8 cellular contexts compared by ENCODE assay signal in genomic region chr7:92641921-92642511, GRCh38. TPM values are rescaled to one million over a fixed set of nuclear protein-coding genes. Genes with fewer than 3 reads are reported as not detected.
A peak's percentile ranks its signal among the peaks of the same experiment; 100 is the strongest.
DNase-seq lines count a peak whose midpoint lies in the region; ATAC-seq and TF ChIP-seq lines count a peak whose summit lies in the region.

No MANE protein-coding gene starts in this region.

- no peak for TF ChIP-seq POLR2A in vagina (IDR thresholded peaks at IDR 0.05)

- intact Hi-C loops in A673 (cut with micrococcal nuclease; ENCODE audit: unreplicated experiment) = no loop called here
- intact Hi-C loops in vagina (cut with DNase I) = no loop called here

- no peak overlapping the region for H3K14ac ChIP-seq in mesenchymal stem cell (ENCODE audit: low read length in 2 of 2)

- H3K9me3 ChIP-seq in mesenchymal stem cell (ENCODE audit: control insufficient read depth, low read length) = no peaks in the 10 kb centered on the region
- no peaks in the 10 kb centered on the region for H3K9me3 ChIP-seq in A673 (ENCODE audit: low read depth, low read length, poor library complexity, severe bottlenecking)
- H3K9me3 ChIP-seq in vagina = no peaks in the 10 kb centered on the region

- H3K23ac ChIP-seq in mesenchymal stem cell (ENCODE audit: low read length in 2 of 2) = no peak overlapping the region

- peak; percentile 74 for ATAC-seq in GM21529 (IDR thresholded peaks at IDR 0.05; ENCODE audit: unreplicated experiment)

- no peak for TF ChIP-seq CTCF in KMS-11 (conservative IDR thresholded peaks at IDR 0.05; ENCODE audit: low read depth, low read length)
- TF ChIP-seq CTCF in A673 (conservative IDR thresholded peaks at IDR 0.05; ENCODE audit: low read depth, low read length) = no peak
- no peak for TF ChIP-seq CTCF in vagina (IDR thresholded peaks at IDR 0.05)

- H4K91ac ChIP-seq in mesenchymal stem cell (ENCODE audit: low read length) = no peak overlapping the region

- H3K18ac ChIP-seq in mesenchymal stem cell (ENCODE audit: low read depth in 1 of 2, low read length in 2 of 2) = peak overlapping the region; percentile 4 to 55

- H3K79me2 ChIP-seq in KMS-11 (ENCODE audit: insufficient read depth, low read depth) = peaks cover 81% of the 10 kb centered on the region

- no peak overlapping the region for H2BK120ac ChIP-seq in mesenchymal stem cell (ENCODE audit: low read depth, low read length)

- DNase-seq in Caki2 (ENCODE audit: low read depth) = peak; percentile 81
- peak; percentile 54 for DNase-seq in activated T-cell treated with anti-CD3 and anti-CD28 coated beads for 24 hours (ENCODE audit: low read depth)
- DNase-seq in mesenchymal stem cell = peak; percentile 75
- DNase-seq in A673 (ENCODE audit: low spot score) = no peak
- DNase-seq in NCI-H2196 (lab: John Stamatoyannopoulos, UW; ENCODE audit: unreplicated experiment) = no peak
- no peak for DNase-seq in vagina (ENCODE audit: extremely low spot score in 2 of 2)

- H3K4ac ChIP-seq in mesenchymal stem cell (ENCODE audit: low read depth in 1 of 2, low read length in 2 of 2) = no peak overlapping the region

- peak overlapping the region; percentile 58 for H2AK5ac ChIP-seq in mesenchymal stem cell (ENCODE audit: low read length, severe bottlenecking)

- H3K9ac ChIP-seq in KMS-11 (no peak overlapping the region), mesenchymal stem cell (ENCODE audit: low read length) (no peak overlapping the region)

- no peak overlapping the region for H2BK5ac ChIP-seq in mesenchymal stem cell (ENCODE audit: low read depth, low read length, poor library complexity, severe bottlenecking)

- no TSS peak for BruUV-seq in A673 (replicated peaks; lab: Mats Ljungman, UMichigan)

- H3K4me1 ChIP-seq in KMS-11 (ENCODE audit: low read depth, poor library complexity, severe bottlenecking) (peaks cover 41% of the 10 kb centered on the region), mesenchymal stem cell (ENCODE audit: control insufficient read depth, insufficient read depth, low read depth, low read length) (peaks cover 15% of the 10 kb centered on the region), A673 (ENCODE audit: insufficient read depth, low read length, poor library complexity, severe bottlenecking) (peaks cover 3% of the 10 kb centered on the region), vagina (peaks cover 41% of the 10 kb centered on the region)

- no peak overlapping the region for H2AFZ ChIP-seq in KMS-11 (ENCODE audit: low read depth)
- no peak overlapping the region for H2AFZ ChIP-seq in mesenchymal stem cell (ENCODE audit: low read depth, low read length)

- CTCF ChIA-PET in A673 (lab: Charles Lee) = no interaction called here

- peak overlapping the region; percentile 32 for H4K8ac ChIP-seq in mesenchymal stem cell (ENCODE audit: low read length)

- H3K4me3 ChIP-seq in KMS-11 (IDR thresholded peaks at IDR 0.05; ENCODE audit: insufficient read depth, low read depth, low read length) (no peak overlapping the region), mesenchymal stem cell (ENCODE audit: insufficient read depth in 1 of 2, low read depth in 1 of 2, low read length in 2 of 2) (peak overlapping the region in 1 of 2 experiments; percentile 20), A673 (ENCODE audit: low read depth, low read length, poor library complexity, severe bottlenecking) (no peak overlapping the region), vagina (no peak overlapping the region)

- no peaks in the 10 kb centered on the region; the same call in 1 of the 2 replicates for H3K36me3 ChIP-seq in KMS-11 (ENCODE audit: insufficient read depth)
- peaks cover 0 to 6% of the 10 kb centered on the region in 2 experiments for H3K36me3 ChIP-seq in mesenchymal stem cell (ENCODE audit: control insufficient read depth in 1 of 2, insufficient read depth in 2 of 2, low read depth in 1 of 2, low read length in 2 of 2)
- no peaks in the 10 kb centered on the region for H3K36me3 ChIP-seq in A673 (ENCODE audit: insufficient read depth, low read length, poor library complexity, severe bottlenecking)
- no peaks in the 10 kb centered on the region for H3K36me3 ChIP-seq in vagina

- no peak overlapping the region for H3K4me2 ChIP-seq in KMS-11
- no peak overlapping the region for H3K4me2 ChIP-seq in mesenchymal stem cell (ENCODE audit: low read length, poor library complexity, severe bottlenecking)

- POLR2A ChIA-PET in A673 (lab: Charles Lee; ENCODE audit: low non-redundant PET) = no interaction called here

- no peak overlapping the region for H2BK12ac ChIP-seq in mesenchymal stem cell (ENCODE audit: low read length in 2 of 2)

- H4K20me1 ChIP-seq in KMS-11 (ENCODE audit: insufficient read depth) = 0 out of 2 replicates have a peak, but pooled peaks cover 18% of the 10 kb centered on the region

- H3K27ac ChIP-seq in KMS-11 (0 out of 2 replicates have a peak overlapping the region, but pooled peaks have one; percentile 13), mesenchymal stem cell (ENCODE audit: low read length, poor library complexity, severe bottlenecking) (peak overlapping the region; percentile 56), A673 (ENCODE audit: low read depth, low read length, poor library complexity, severe bottlenecking) (no peak overlapping the region), vagina (no peak overlapping the region)

- in situ Hi-C loops in Caki2 (cut with HindIII; ENCODE audit: low pct_unique_long_range_greater_than_20kb, low sequenced_read_pairs) = no loop called here

- peaks cover 10% of the 10 kb centered on the region for H3K79me1 ChIP-seq in mesenchymal stem cell (replicated peaks; ENCODE audit: low read length, poor library complexity, severe bottlenecking)

- H3K27me3 ChIP-seq in KMS-11 (ENCODE audit: insufficient read depth, low read depth) = no peaks in the 10 kb centered on the region
- H3K27me3 ChIP-seq in mesenchymal stem cell (ENCODE audit: control insufficient read depth in 1 of 2, insufficient read depth in 1 of 2, low read length in 2 of 2) = no peaks in the 10 kb centered on the region
- no peaks in the 10 kb centered on the region for H3K27me3 ChIP-seq in A673 (replicated peaks; ENCODE audit: insufficient read depth, low read depth, low read length, poor library complexity)
- no peaks in the 10 kb centered on the region for H3K27me3 ChIP-seq in vagina

- 21% methylated on average over 3 of the region's 4 CpGs for WGBS in mesenchymal stem cell

- H2BK15ac ChIP-seq in mesenchymal stem cell (ENCODE audit: low read depth, poor library complexity, severe bottlenecking) = no peak overlapping the region

RNA-seq across cellular contexts. Expression of gene FAM133B, which starts 51.8 kb away (rescaled TPM):
- 6.6 and 10.4 TPM in 2 replicates for total RNA-seq in Caki2 (2014; rRNA removed; shearing (Covaris generic); ENCODE audit: low replicate concordance)
- polyA plus RNA-seq in mesenchymal stem cell (2013, experiment 1 of 2) = 38.9 TPM
- polyA plus RNA-seq in mesenchymal stem cell (2013, experiment 2 of 2) = 43.0 TPM
- 32.7 and 39.7 TPM in 2 replicates for total RNA-seq in A673 (2021)
- total RNA-seq in vagina = 22.3 TPM

Comparison
In these comparisons a context has a peak if more than half of its experiments do, and no peak if none do; other contexts are left out.
1. DNase-seq: peak in Caki2 (single experiment), activated T-cell treated with anti-CD3 and anti-CD28 coated beads for 24 hours (single experiment) and mesenchymal stem cell (single experiment); none in A673 (single experiment), NCI-H2196 (single experiment) and vagina (0 of 2).
2. H3K27ac ChIP-seq: peak in KMS-11 (single experiment) and mesenchymal stem cell (single experiment); none in A673 (single experiment) and vagina (single experiment).